Comparison of ENCODE assay signal across 9 cellular contexts in the genomic region with DNA sequence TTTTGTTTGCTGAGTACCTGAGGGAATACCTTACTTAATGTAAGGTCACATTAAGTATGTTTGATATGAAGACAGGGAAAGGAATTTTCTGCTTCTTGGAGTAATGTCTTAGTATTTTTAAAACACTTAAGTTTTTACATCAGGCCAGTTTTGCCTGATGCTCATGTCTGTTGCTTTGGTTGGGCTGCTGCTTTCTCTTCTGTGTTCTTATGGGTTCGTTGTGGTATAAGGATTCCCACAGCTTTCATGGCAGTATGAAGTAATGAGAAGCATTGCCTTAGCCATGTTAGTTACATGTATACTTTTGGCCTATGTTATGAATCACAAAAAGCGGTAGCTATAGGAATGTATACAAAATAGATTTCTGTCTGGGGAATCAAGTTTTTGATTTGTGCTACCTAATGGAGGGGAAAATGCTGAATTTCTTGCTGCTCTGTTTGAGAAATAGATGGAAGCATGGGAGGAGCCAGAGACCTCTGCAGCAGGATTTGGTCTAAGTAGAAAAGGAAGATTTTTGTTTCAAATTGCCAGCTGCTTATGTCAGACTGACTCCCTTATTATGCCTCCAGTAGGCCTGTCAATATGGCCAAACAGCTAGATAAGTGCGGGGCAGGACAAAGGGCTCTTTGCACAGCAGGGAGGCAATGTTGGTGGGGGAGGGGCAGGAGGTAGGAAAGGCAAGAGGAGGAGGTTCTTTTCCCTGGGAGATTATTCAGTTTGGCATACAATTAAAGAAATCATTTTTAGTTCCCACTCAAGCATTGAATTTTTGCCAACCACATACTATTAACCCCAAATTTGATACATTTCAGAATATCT. TPM values are rescaled to one million over a fixed set of nuclear protein-coding genes. Genes with fewer than 3 reads are reported as not detected.
DNase-seq lines count a peak whose midpoint lies in the region; ATAC-seq, FAIRE-seq and TF ChIP-seq lines count a peak whose summit lies in the region.
"Had no signal": no experiment of that assay in that cellular context is flagged by ENCODE, and none has a peak within 500 bp of the region (broad histone marks: within the 10 kb centered on the region; RNA-seq: fewer than 3 reads in every experiment).

No MANE protein-coding gene starts in this region.

- peak overlapping the region; percentile 50 for H3K27ac Mint-ChIP-seq in Calu3 (ENCODE audit: unreplicated experiment)
- peak overlapping the region; percentile 80 for H3K27ac Mint-ChIP-seq in type B pancreatic cell

- DNase-seq in Calu3 (peak; percentile 66), NCI-H1105 (lab: John Stamatoyannopoulos, UW) (peak; percentile 44), astrocyte of the hippocampus (ENCODE audit: low read depth, low spot score) (peak; percentile 54), kidney (peak; percentile 35), type B pancreatic cell (ENCODE audit: extremely low spot score, unreplicated experiment) (no peak), G401 (ENCODE audit: low spot score) (no peak), GOT3 (lab: John Stamatoyannopoulos, UW) (no peak)

- H3K4me1 Mint-ChIP-seq in Calu3 (ENCODE audit: low read depth, unreplicated experiment) (peaks cover 35% of the 10 kb centered on the region), type B pancreatic cell (ENCODE audit: unreplicated experiment) (peaks cover 53% of the 10 kb centered on the region)

- no peak overlapping the region for H3K9ac ChIP-seq in kidney (ENCODE audit: low read length in 2 of 2)
- H3K9ac ChIP-seq: parathyroid adenoma had no signal

- no peak for ATAC-seq in HG02798 (IDR thresholded peaks at IDR 0.05; ENCODE audit: poor library complexity, unreplicated experiment)

- in situ Hi-C loops in G401 (cut with HindIII; ENCODE audit: low sequenced_read_pairs): no loop called here

- H3K36me3 Mint-ChIP-seq in Calu3 (ENCODE audit: insufficient read depth, unreplicated experiment): peaks cover 43% of the 10 kb centered on the region
- no peaks in the 10 kb centered on the region for H3K36me3 Mint-ChIP-seq in type B pancreatic cell

- CTCF ChIA-PET in Calu3 (lab: Charles Lee): interaction anchor here (1.0 to 1.3 kb wide), 2 partner anchors 20 to 40 kb away, joined by 3 read pairs; partner anchors contain the start of gene THUMPD3

- H3K4me3 Mint-ChIP-seq in Calu3 (ENCODE audit: low read depth, unreplicated experiment): peak overlapping the region; percentile 66
- peak overlapping the region; percentile 79 for H3K4me3 Mint-ChIP-seq in type B pancreatic cell

- no peaks in the 10 kb centered on the region for H3K9me3 ChIP-seq in kidney (ENCODE audit: control insufficient read depth in 1 of 2, low read length in 2 of 2)

- H3K4me1 ChIP-seq in kidney (ENCODE audit: control insufficient read depth in 1 of 2, insufficient read depth in 1 of 2, low read depth in 1 of 2, low read length in 2 of 2): peaks cover 34 to 52% of the 10 kb centered on the region in 2 donors

- BruUV-seq in Calu3 (replicated peaks; lab: Mats Ljungman, UMichigan): no TSS peak

- H3K4me3 ChIP-seq in kidney (ENCODE audit: low read length in 2 of 2): peak overlapping the region in 1 of 2 donors; percentile 3

- TF ChIP-seq CTCF in Calu3 (IDR thresholded peaks at IDR 0.05; ENCODE audit: unreplicated experiment) (no peak), kidney (IDR thresholded peaks at IDR 0.05; ENCODE audit: borderline replicate concordance, extremely low read depth, insufficient read depth) (no peak), type B pancreatic cell (conservative IDR thresholded peaks at IDR 0.05) (no peak)

- no peak for FAIRE-seq in kidney (lab: Jason Lieb, UNC)

- no peaks in the 10 kb centered on the region for H3K36me3 ChIP-seq in kidney (ENCODE audit: control insufficient read depth in 1 of 2, insufficient read depth in 2 of 2, low read length in 2 of 2)

- H3K27ac ChIP-seq in kidney (ENCODE audit: low read depth in 2 of 2, low read length in 2 of 2): peak overlapping the region in 1 of 2 donors; percentile 0
- H3K27ac ChIP-seq: parathyroid adenoma had no signal

- H3K9me3 Mint-ChIP-seq in Calu3 (ENCODE audit: low read depth, unreplicated experiment) (no peaks in the 10 kb centered on the region), type B pancreatic cell (no peaks in the 10 kb centered on the region)

- intact Hi-C loops in Calu3 (cut with micrococcal nuclease; ENCODE audit: unreplicated experiment): no loop called here
- intact Hi-C loops in kidney (cut with DNase I): no loop called here

- H3K27me3 Mint-ChIP-seq in Calu3 (ENCODE audit: unreplicated experiment): no peaks in the 10 kb centered on the region
- no peaks in the 10 kb centered on the region for H3K27me3 Mint-ChIP-seq in type B pancreatic cell

RNA-seq across cellular contexts. Expression of gene SETD5, which starts 5.2 kb away (rescaled TPM):
- total RNA-seq in Calu3 (2022) (132 and 158 TPM in 2 replicates), kidney (112 TPM), type B pancreatic cell (ENCODE audit: low replicate concordance) (153 and 192 TPM in 2 replicates)
- 12.1 TPM for polyA plus RNA-seq in kidney (ENCODE audit: insufficient read depth, low read depth, low replicate concordance)
- total RNA-seq in G401 (2014; rRNA removed; shearing (Covaris generic)): 35.4 and 60.6 TPM in 2 replicates

RNA-seq across cellular contexts. Expression of gene THUMPD3, which starts 39.8 kb away (rescaled TPM):
- total RNA-seq in Calu3 (2022) (43.6 and 57.7 TPM in 2 replicates), kidney (44.1 TPM), type B pancreatic cell (ENCODE audit: low replicate concordance) (56.8 and 59.2 TPM in 2 replicates)
- polyA plus RNA-seq in kidney (ENCODE audit: insufficient read depth, low read depth, low replicate concordance): 31.9 TPM
- 27.5 and 32.0 TPM in 2 replicates for total RNA-seq in G401 (2014; rRNA removed; shearing (Covaris generic))

Comparison
In these comparisons a context has a peak if more than half of its experiments do, and no peak if none do; other contexts are left out.
1. DNase-seq: peak in Calu3 (single experiment), NCI-H1105 (single experiment), astrocyte of the hippocampus (single experiment) and kidney (single experiment); none in type B pancreatic cell (single experiment), G401 (single experiment) and GOT3 (single experiment).